In the genomic region with DNA sequence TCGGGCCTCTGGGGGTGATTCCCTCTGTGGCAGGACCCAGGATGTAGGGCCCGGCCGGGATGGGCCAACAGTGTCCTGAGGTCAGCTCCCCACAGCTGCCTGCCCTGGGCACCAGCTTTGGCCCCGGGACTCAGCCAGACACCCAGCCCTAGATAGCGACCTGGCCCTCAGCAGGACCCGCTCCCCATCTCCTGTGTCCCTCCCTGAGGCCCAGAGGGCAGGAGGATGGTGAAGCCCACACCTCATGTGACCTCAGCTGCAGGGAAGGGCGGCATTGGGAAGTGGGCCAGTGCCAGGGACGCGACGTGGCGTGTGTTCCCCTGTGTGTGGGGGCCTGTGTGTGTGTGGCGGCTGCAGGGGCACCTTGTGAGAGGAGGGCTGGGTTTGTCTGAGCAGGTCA, we compare ENCODE assay signal across 6 cellular contexts.
A peak's percentile ranks its signal among the peaks of the same experiment; 100 is the strongest.
DNase-seq lines count a peak whose midpoint lies in the region; ATAC-seq and TF ChIP-seq lines count a peak whose summit lies in the region.
"Not testable (repeated sequence)": the region's sequence is repeated elsewhere in the genome, so short reads cannot be mapped to it uniquely, and the experiment has no call there.

No MANE protein-coding gene starts in this region.

- not testable (repeated sequence) for H3K27ac Mint-ChIP-seq in activated B cell treated with CpG ODN at 0.5 μM for 24 hours; chondrocyte (ENCODE audit: unreplicated experiment)
- peak overlapping the region; percentile 59 for H3K27ac Mint-ChIP-seq in stimulated activated memory B cell treated with anti-CD40 and anti-IgM and Interleukin-4, amounts not matched to agents 10 μg/mL and 1 μg/mL and 100 μg/mL, for 72 hours

- not testable (repeated sequence) for H3K27ac ChIP-seq in osteoblast (ENCODE audit: low read depth, low read length); upper lobe of left lung

- H3K4me1 Mint-ChIP-seq in activated B cell treated with CpG ODN at 0.5 μM for 24 hours: peaks cover 21% of the 10 kb centered on the region
- not testable (repeated sequence) for H3K4me1 Mint-ChIP-seq in chondrocyte (ENCODE audit: low read depth)
- peaks cover 38% of the 10 kb centered on the region for H3K4me1 Mint-ChIP-seq in stimulated activated memory B cell treated with anti-CD40 and anti-IgM and Interleukin-4, amounts not matched to agents 10 μg/mL and 1 μg/mL and 100 μg/mL, for 72 hours

- not testable (repeated sequence) for H3K4me1 ChIP-seq in osteoblast (ENCODE audit: insufficient read depth, low read length); upper lobe of left lung

- DNase-seq in activated B cell treated with CpG ODN at 0.5 μM for 24 hours: not testable (repeated sequence)
- DNase-seq in chondrocyte (ENCODE audit: low spot score) (peak; percentile 82), osteoblast (ENCODE audit: insufficient read length, low spot score, missing footprints) (peak; percentile 23), upper lobe of left lung (peak; percentile 17 to 44)

- POLR2A ChIA-PET in activated B cell treated with CpG ODN at 0.5 μM for 24 hours (lab: Charles Lee): not testable (repeated sequence)

- CTCF ChIA-PET in activated B cell treated with CpG ODN at 0.5 μM for 24 hours (lab: Charles Lee): not testable (repeated sequence)

- H4K20me1 ChIP-seq in osteoblast (ENCODE audit: insufficient read depth, low read length): not testable (repeated sequence)

- not testable (repeated sequence) for H3K4me3 ChIP-seq in osteoblast (ENCODE audit: insufficient read depth, low read length); upper lobe of left lung

- H3K36me3 Mint-ChIP-seq in activated B cell treated with CpG ODN at 0.5 μM for 24 hours (ENCODE audit: low read depth): peaks cover 26% of the 10 kb centered on the region
- not testable (repeated sequence) for H3K36me3 Mint-ChIP-seq in chondrocyte (ENCODE audit: low read depth)
- H3K36me3 Mint-ChIP-seq in stimulated activated memory B cell treated with anti-CD40 and anti-IgM and Interleukin-4, amounts not matched to agents 10 μg/mL and 1 μg/mL and 100 μg/mL, for 72 hours: peaks cover 48% of the 10 kb centered on the region

- H3K27me3 ChIP-seq in osteoblast (ENCODE audit: insufficient read depth, low read length); upper lobe of left lung: not testable (repeated sequence)

- not testable (repeated sequence) for H2AFZ ChIP-seq in osteoblast (ENCODE audit: low read length)

- not testable (repeated sequence) for H3K79me2 ChIP-seq in osteoblast (ENCODE audit: insufficient read depth, low read length)

- H3K4me3 Mint-ChIP-seq in activated B cell treated with CpG ODN at 0.5 μM for 24 hours; chondrocyte (ENCODE audit: unreplicated experiment): not testable (repeated sequence)
- H3K4me3 Mint-ChIP-seq in stimulated activated memory B cell treated with anti-CD40 and anti-IgM and Interleukin-4, amounts not matched to agents 10 μg/mL and 1 μg/mL and 100 μg/mL, for 72 hours: peak overlapping the region; percentile 30

- H3K4me2 ChIP-seq in osteoblast (ENCODE audit: insufficient read depth, low read length): not testable (repeated sequence)

- not testable (repeated sequence) for H3K36me3 ChIP-seq in osteoblast (ENCODE audit: insufficient read depth, low read length); upper lobe of left lung

- not testable (repeated sequence) for H3K9me3 Mint-ChIP-seq in activated B cell treated with CpG ODN at 0.5 μM for 24 hours; chondrocyte (ENCODE audit: low read depth); stimulated activated memory B cell treated with anti-CD40 and anti-IgM and Interleukin-4, amounts not matched to agents 10 μg/mL and 1 μg/mL and 100 μg/mL, for 72 hours

- peak; percentile 60 for TF ChIP-seq POLR2A in GM18505 (IDR thresholded peaks at IDR 0.05; ENCODE audit: borderline replicate concordance, extremely low read depth, insufficient read depth, insufficient read length)
- not testable (repeated sequence) for TF ChIP-seq POLR2A in upper lobe of left lung (IDR thresholded peaks at IDR 0.05)

- not testable (repeated sequence) for ATAC-seq in GM18505 (IDR thresholded peaks at IDR 0.05; ENCODE audit: unreplicated experiment); upper lobe of left lung (ENCODE audit: low FRiP score in 2 of 2)
- peak; percentile 13 for ATAC-seq in activated B cell treated with CpG ODN at 0.5 μM for 24 hours (ENCODE audit: low read depth)
- ATAC-seq in stimulated activated memory B cell treated with anti-CD40 and anti-IgM and Interleukin-4, amounts not matched to agents 10 μg/mL and 1 μg/mL and 100 μg/mL, for 72 hours: peak; percentile 65

- intact Hi-C loops in activated B cell treated with CpG ODN at 0.5 μM for 24 hours (cut with micrococcal nuclease): not testable (repeated sequence)

- not testable (repeated sequence) for TF ChIP-seq EP300 in upper lobe of left lung (IDR thresholded peaks at IDR 0.05)

- 79% methylated on average over 10 of the region's 12 CpGs; no CpG with 5 or more reads in 1 of the 2 donors for WGBS in upper lobe of left lung, 2 donors

- not testable (repeated sequence) for H3K27me3 Mint-ChIP-seq in activated B cell treated with CpG ODN at 0.5 μM for 24 hours; chondrocyte (ENCODE audit: low read depth); stimulated activated memory B cell treated with anti-CD40 and anti-IgM and Interleukin-4, amounts not matched to agents 10 μg/mL and 1 μg/mL and 100 μg/mL, for 72 hours

- TF ChIP-seq CTCF in activated B cell treated with CpG ODN at 0.5 μM for 24 hours (IDR thresholded peaks at IDR 0.05); chondrocyte (IDR thresholded peaks at IDR 0.05); osteoblast (IDR thresholded peaks at IDR 0.05; ENCODE audit: extremely low read depth, low read depth, low read length); upper lobe of left lung (IDR thresholded peaks at IDR 0.05): not testable (repeated sequence)

- H3K9me3 ChIP-seq in osteoblast (ENCODE audit: low read depth, low read length); upper lobe of left lung: not testable (repeated sequence)
